In genomic region chr17:47650525-47651522, GRCh38 we compare ENCODE assay signal across 8 cellular contexts. TPM values are rescaled to one million over a fixed set of nuclear protein-coding genes. Genes with fewer than 3 reads are reported as not detected.
DNase-seq lines count a peak whose midpoint lies in the region; ATAC-seq and TF ChIP-seq lines count a peak whose summit lies in the region.

No MANE protein-coding gene starts in this region.

- ATAC-seq in GM18909 (IDR thresholded peaks at IDR 0.05; ENCODE audit: poor library complexity, unreplicated experiment) (peak; percentile 63), HG03280 (IDR thresholded peaks at IDR 0.05; ENCODE audit: unreplicated experiment) (peak; percentile 56)

- H3K36me3 ChIP-seq in kidney epithelial cell (ENCODE audit: control insufficient read depth, insufficient read depth, low read length) = no peaks in the 10 kb centered on the region

- CTCF ChIA-PET in AG04449 (lab: Yijun Ruan, JAX) = interaction anchor here (0.9 to 7.8 kb wide), 5 partner anchors 13 to 35 kb away, joined by 3 to 115 read pairs (median 5); no protein-coding TSS in a partner anchor

- DNase-seq in AG04449 (ENCODE audit: low read depth, low spot score) (peak; percentile 55), NCI-H446 (lab: John Stamatoyannopoulos, UW) (peak; percentile 88 to 96), cerebellum (ENCODE audit: low spot score) (peak; percentile 96), kidney epithelial cell (ENCODE audit: low read depth) (peak; percentile 76)
- DNase-seq in activated CD4-positive, alpha-beta T cell treated with anti-CD3 and anti-CD28 coated beads for 1 hour = peak; percentile 89
- DNase-seq in stimulated activated CD4-positive, alpha-beta T cell treated with anti-CD3 and anti-CD28 coated beads, Interleukin-15, amount 100 ng/mL, for 1 hour (ENCODE audit: low read depth in 1 of 2, low spot score in 1 of 2) = peak; percentile 84 to 92

- no peaks in the 10 kb centered on the region for H3K27me3 ChIP-seq in kidney epithelial cell (ENCODE audit: control insufficient read depth, insufficient read depth, low read length)

- TF ChIP-seq CTCF in AG04449 (IDR thresholded peaks at IDR 0.05; ENCODE audit: insufficient read depth, low read length, missing control alignments) = no peak
- no peak for TF ChIP-seq CTCF in kidney epithelial cell (IDR thresholded peaks at IDR 0.05; ENCODE audit: insufficient read depth, low read length, poor library complexity, severe bottlenecking)

- H3K4me3 ChIP-seq in AG04449 (ENCODE audit: low read depth, low read length) (peak overlapping the region; percentile 78), kidney epithelial cell (ENCODE audit: low read depth, low read length) (peak overlapping the region; percentile 86)

- POLR2A ChIA-PET in AG04449 (lab: Yijun Ruan, JAX) = interaction anchor here (0.7 to 1.4 kb wide), 2 partner anchors 14 to 30 kb away, joined by 3 to 4 read pairs; no protein-coding TSS in a partner anchor

RNA-seq across cellular contexts. Expression of gene KPNB1, which starts 1.1 kb away (rescaled TPM):
- total RNA-seq in cerebellum (122 TPM), kidney epithelial cell (249 and 270 TPM in 2 replicates)

RNA-seq across cellular contexts. Expression of gene TBKBP1, which starts 43.1 kb away (rescaled TPM):
- total RNA-seq in cerebellum (10.5 TPM), kidney epithelial cell (8.3 and 9.7 TPM in 2 replicates)

Comparison
In these comparisons a context has a peak if more than half of its experiments do, and no peak if none do; other contexts are left out.
1. Peak in every context shown above with its lines: DNase-seq, ATAC-seq and H3K4me3 ChIP-seq.